ENCODE assay signal across 18 cellular contexts in genomic region chr9:5578018-5578697, GRCh38. TPM values are rescaled to one million over a fixed set of nuclear protein-coding genes. Genes with fewer than 3 reads are reported as not detected.
DNase-seq lines count a peak whose midpoint lies in the region; ATAC-seq and TF ChIP-seq lines count a peak whose summit lies in the region.
"Had no signal": no experiment of that assay in that cellular context is flagged by ENCODE, and none has a peak within 500 bp of the region (broad histone marks: within the 10 kb centered on the region; RNA-seq: fewer than 3 reads in every experiment).

No MANE protein-coding gene starts in this region.

- no peak for TF ChIP-seq POLR2A in lower leg skin (IDR thresholded peaks at IDR 0.05)
- TF ChIP-seq POLR2A in prostate gland (IDR thresholded peaks at IDR 0.05) = no peak

- no peak overlapping the region for H3K4me3 ChIP-seq in foreskin fibroblast (ENCODE audit: low read depth in 1 of 2, low read length in 2 of 2)
- no peak overlapping the region for H3K4me3 ChIP-seq in lower leg skin (ENCODE audit: low read depth, poor library complexity, severe bottlenecking)
- no peak overlapping the region for H3K4me3 ChIP-seq in prostate gland
- H3K4me3 ChIP-seq: hepatocyte had no signal

- peak; percentile 61 for DNase-seq in EH (ENCODE audit: low read depth)
- DNase-seq in T-helper 17 cell = no peak
- DNase-seq in foreskin fibroblast = peak; percentile 18 to 55
- no peak for DNase-seq in lower leg skin (ENCODE audit: low spot score in 2 of 2)
- no peak for DNase-seq in prostate gland (ENCODE audit: low spot score)
- DNase-seq: activated CD8-positive, alpha-beta memory T cell treated with anti-CD3 and anti-CD28 coated beads for 24 hours; activated naive CD8-positive, alpha-beta T cell treated with anti-CD3 and anti-CD28 coated beads, Interleukin-2, amount 50 U/mL, for 24 hours; brain microvascular endothelial cell; endodermal cell; H9; NCI-H1105 treated with DMSO at 0.1 percent for 48 hours; NCI-H2081 treated with DMSO at 0.1 percent for 48 hours; retina; stimulated activated CD4-positive, alpha-beta T cell treated with anti-CD3 and anti-CD28 coated beads, Interleukin-4, amount 100 ng/mL, for 4 hours; T1000 had no signal

- TF ChIP-seq CTCF in foreskin fibroblast (IDR thresholded peaks at IDR 0.05; ENCODE audit: low read depth, low read length) = no peak
- no peak for TF ChIP-seq CTCF in lower leg skin (IDR thresholded peaks at IDR 0.05)
- no peak for TF ChIP-seq CTCF in prostate gland (IDR thresholded peaks at IDR 0.05)

- ATAC-seq in GM18511 (IDR thresholded peaks at IDR 0.05; ENCODE audit: unreplicated experiment) = peak; percentile 25
- ATAC-seq in T-helper 17 cell = no peak
- ATAC-seq in GM19351 (IDR thresholded peaks at IDR 0.05; ENCODE audit: unreplicated experiment) = no peak
- ATAC-seq: activated naive CD8-positive, alpha-beta T cell treated with anti-CD3 and anti-CD28 coated beads, Interleukin-2, amount 50 U/mL, for 24 hours had no signal

- H3K27ac ChIP-seq in prostate gland = no peak overlapping the region
- H3K27ac ChIP-seq: brain microvascular endothelial cell, hepatocyte had no signal

- no peaks in the 10 kb centered on the region for H3K36me3 ChIP-seq in prostate gland
- H3K36me3 ChIP-seq: brain microvascular endothelial cell had no signal

- H3K36me3 Mint-ChIP-seq in T-helper 17 cell (ENCODE audit: low read depth) = peaks cover 2% of the 10 kb centered on the region

- H3K27me3 ChIP-seq in prostate gland (replicated peaks; ENCODE audit: insufficient read depth) = no peaks in the 10 kb centered on the region
- H3K27me3 ChIP-seq: brain microvascular endothelial cell, hepatocyte had no signal

- H3K27ac Mint-ChIP-seq in T-helper 17 cell = peak overlapping the region; percentile 34
- H3K27ac Mint-ChIP-seq: activated naive CD8-positive, alpha-beta T cell treated with anti-CD3 and anti-CD28 coated beads, Interleukin-2, amount 50 U/mL, for 24 hours; endodermal cell; H9 had no signal

- no peaks in the 10 kb centered on the region for H3K9me3 ChIP-seq in T-helper 17 cell (ENCODE audit: control insufficient read depth, low read length, poor library complexity, severe bottlenecking)
- H3K9me3 ChIP-seq in prostate gland = no peaks in the 10 kb centered on the region

- H3K4me1 ChIP-seq in prostate gland (replicated peaks) = no peaks in the 10 kb centered on the region

- H3K27me3 Mint-ChIP-seq in T-helper 17 cell = no peaks in the 10 kb centered on the region
- H3K27me3 Mint-ChIP-seq: activated naive CD8-positive, alpha-beta T cell treated with anti-CD3 and anti-CD28 coated beads, Interleukin-2, amount 50 U/mL, for 24 hours had no signal

- peaks cover 14% of the 10 kb centered on the region for H3K4me1 Mint-ChIP-seq in T-helper 17 cell
- H3K4me1 Mint-ChIP-seq: endodermal cell had no signal

- no peak overlapping the region for H3K4me3 Mint-ChIP-seq in T-helper 17 cell
- H3K4me3 Mint-ChIP-seq: activated naive CD8-positive, alpha-beta T cell treated with anti-CD3 and anti-CD28 coated beads, Interleukin-2, amount 50 U/mL, for 24 hours; endodermal cell; H9 had no signal

- intact Hi-C loops in lower leg skin (cut with DNase I; ENCODE audit: low total_unique reads) = no loop called here
- intact Hi-C loops in prostate gland (cut with DNase I) = no loop called here

RNA-seq across cellular contexts. Expression of gene RIC1, which starts 50.7 kb away (rescaled TPM):
- total RNA-seq in T-helper 17 cell = 10 to 100 TPM; 19.6 to 24.3 TPM
- 10 to 100 TPM; 31.3 to 62.3 (median 37.6) TPM for total RNA-seq in lower leg skin
- 10 to 100 TPM; 18.0 to 49.8 TPM for total RNA-seq in prostate gland

Comparison
In these comparisons a context has a peak if more than half of its experiments do, and no peak if none do; other contexts are left out.
1. DNase-seq: peak in EH (single experiment) and foreskin fibroblast (2 of 2); none in T-helper 17 cell (0 of 3), lower leg skin (0 of 2) and prostate gland (single experiment).